8 cellular contexts compared by ENCODE assay signal in genomic region chrX:130340271-130340670, GRCh38. TPM values are rescaled to one million over a fixed set of nuclear protein-coding genes. Genes with fewer than 3 reads are reported as not detected.
DNase-seq lines count a peak whose midpoint lies in the region; ATAC-seq, FAIRE-seq and TF ChIP-seq lines count a peak whose summit lies in the region.

No MANE protein-coding gene starts in this region.

- CTCF ChIA-PET in endothelial cell of umbilical vein (lab: Charles Lee): interaction anchor here (0.7 to 1.0 kb wide), 2 partner anchors 9 to 53 kb away, joined by 3 read pairs; no protein-coding TSS in a partner anchor

- no peaks in the 10 kb centered on the region for H3K27me3 ChIP-seq in endothelial cell of umbilical vein (ENCODE audit: control insufficient read depth in 2 of 2, insufficient read depth in 2 of 2, low read length in 2 of 2)
- H3K27me3 ChIP-seq in ovary: no peaks in the 10 kb centered on the region

- intact Hi-C loops in endothelial cell of umbilical vein (cut with micrococcal nuclease) (no loop called here), ovary (cut with DNase I) (no loop called here)

- TSS peak; percentile 68 for BruUV-seq in endothelial cell of umbilical vein (replicated peaks; lab: Mats Ljungman, UMichigan)

- no peaks in the 10 kb centered on the region for H4K20me1 ChIP-seq in endothelial cell of umbilical vein (replicated peaks; ENCODE audit: control insufficient read depth, extremely low read depth, insufficient read depth, low read length)

- TF ChIP-seq POLR2A in endothelial cell of umbilical vein (IDR thresholded peaks at IDR 0.05; ENCODE audit: low read depth, low read length) (no peak), ovary (IDR thresholded peaks at IDR 0.05) (no peak)

- peak overlapping the region; percentile 72 for H3K9ac ChIP-seq in endothelial cell of umbilical vein (replicated peaks; ENCODE audit: extremely low read depth, insufficient read depth, low read length)

- peak overlapping the region; percentile 99 for H2AFZ ChIP-seq in endothelial cell of umbilical vein (ENCODE audit: low read depth, low read length)

- 32 to 38% (median 34%) methylated on average over 9 of the region's 9 CpGs for WGBS in ovary, 3 donors

- H3K4me3 ChIP-seq in endothelial cell of umbilical vein (replicated peaks in 1 of 3; ENCODE audit: insufficient read depth in 1 of 3, low read depth in 1 of 3, low read length in 3 of 3) (peak overlapping the region; percentile 53 to 90 (median 69)), ovary (peak overlapping the region; percentile 53)

- peak overlapping the region; percentile 83 for H3K4me2 ChIP-seq in endothelial cell of umbilical vein (ENCODE audit: insufficient read depth, low read length)

- POLR2A ChIA-PET in endothelial cell of umbilical vein (lab: Charles Lee): no interaction called here

- no peaks in the 10 kb centered on the region for H3K9me3 ChIP-seq in endothelial cell of umbilical vein (replicated peaks; ENCODE audit: control insufficient read depth, insufficient read depth, low read length)
- no peaks in the 10 kb centered on the region for H3K9me3 ChIP-seq in ovary

- H3K79me2 ChIP-seq in endothelial cell of umbilical vein (ENCODE audit: control insufficient read depth, insufficient read depth, low read length): no peaks in the 10 kb centered on the region

- H3K9me1 ChIP-seq in endothelial cell of umbilical vein (replicated peaks; ENCODE audit: control insufficient read depth, extremely low read depth, insufficient read depth, low read length): no peaks in the 10 kb centered on the region

- ATAC-seq in GM18502 (IDR thresholded peaks at IDR 0.05; ENCODE audit: poor library complexity, unreplicated experiment) (peak; percentile 11), omental fat pad (ENCODE audit: low FRiP score) (no peak), GM18909 (IDR thresholded peaks at IDR 0.05; ENCODE audit: poor library complexity, unreplicated experiment) (no peak)

- dilution Hi-C loops in endothelial cell of umbilical vein (cut with MboI; ENCODE audit: extremely low pct_ligation_motif_present, low sequenced_read_pairs): no loop called here

- TF ChIP-seq EP300 in ovary (IDR thresholded peaks at IDR 0.05): no peak

- H3K27ac ChIP-seq in endothelial cell of umbilical vein (ENCODE audit: insufficient read depth, low read depth, low read length): peak overlapping the region; percentile 19
- H3K27ac ChIP-seq in ovary: no peak overlapping the region

- TF ChIP-seq CTCF in endothelial cell of umbilical vein (IDR thresholded peaks at IDR 0.05; ENCODE audit: extremely low read depth in 1 of 2, insufficient read depth in 1 of 2, low read depth in 1 of 2, low read length in 2 of 2): no peak
- no peak for TF ChIP-seq CTCF in ovary (IDR thresholded peaks at IDR 0.05)
- no peak for TF ChIP-seq CTCF in omental fat pad (IDR thresholded peaks at IDR 0.05)

- H3K4me1 ChIP-seq in endothelial cell of umbilical vein (ENCODE audit: control insufficient read depth, extremely low read depth, insufficient read depth, low read length): no peaks in the 10 kb centered on the region
- no peaks in the 10 kb centered on the region for H3K4me1 ChIP-seq in ovary (ENCODE audit: insufficient read depth)

- peak; percentile 68 for FAIRE-seq in endothelial cell of umbilical vein (lab: Jason Lieb, UNC)

- no peaks in the 10 kb centered on the region for H3K36me3 ChIP-seq in endothelial cell of umbilical vein (ENCODE audit: control insufficient read depth in 2 of 2, extremely low read depth in 1 of 2, insufficient read depth in 2 of 2, low read length in 2 of 2)
- no peaks in the 10 kb centered on the region for H3K36me3 ChIP-seq in ovary

- DNase-seq in NAMALWA (ENCODE audit: low spot score) (peak; percentile 11), endothelial cell of umbilical vein (ENCODE audit: low read depth, low spot score) (peak; percentile 1), ovary (no peak), NCI-H2196 treated with DMSO at 0.1 percent for 48 hours (lab: John Stamatoyannopoulos, UW; ENCODE audit: unreplicated experiment) (no peak), omental fat pad (ENCODE audit: low spot score) (no peak)
- no peak for DNase-seq in activated CD4-positive, CD25-positive, alpha-beta regulatory T cell treated with anti-CD3 and anti-CD28 coated beads, Interleukin-2, amount 50 U/mL, for 72 hours

TF ChIP-seq in endothelial cell of umbilical vein, 7 proteins besides CTCF, POLR2A, EP300 and RAD21:
- TF ChIP-seq JUN (IDR thresholded peaks at IDR 0.05; ENCODE audit: borderline replicate concordance, insufficient read depth, insufficient read length, low read depth): no peak
- TF ChIP-seq MYC (IDR thresholded peaks at IDR 0.05; ENCODE audit: low read depth, low read length): no peak
- no peak for TF ChIP-seq POLR2AphosphoS5 (IDR thresholded peaks at IDR 0.05; ENCODE audit: insufficient read depth, low read depth, low read length)
- no peak for TF ChIP-seq EZH2 (IDR thresholded peaks at IDR 0.05; ENCODE audit: borderline replicate concordance, low read depth, low read length, severe bottlenecking)
- TF ChIP-seq GATA2 (IDR thresholded peaks at IDR 0.05; ENCODE audit: insufficient read depth, insufficient read length, low read depth, low read length): no peak
- TF ChIP-seq FOS (IDR thresholded peaks at IDR 0.05; ENCODE audit: borderline replicate concordance, insufficient read depth, low read length): no peak
- no peak for TF ChIP-seq MAX (IDR thresholded peaks at IDR 0.05; ENCODE audit: insufficient read depth, insufficient read length)
TF ChIP-seq in endothelial cell of umbilical vein: peak in this region for 0.

RNA-seq across cellular contexts. Expression of gene SLC25A14, which starts 0.6 kb away (rescaled TPM):
- total RNA-seq in endothelial cell of umbilical vein: 10.6 and 14.5 TPM in 2 replicates
- polyA plus RNA-seq in endothelial cell of umbilical vein: 9.2 and 11.5 TPM in 2 replicates
- 7.8 and 8.9 TPM in 2 replicates for polyA plus RNA-seq in endothelial cell of umbilical vein (2011; cell fraction: cytosol; rRNA removed)
- 36.4 and 53.2 TPM in 2 replicates for polyA plus RNA-seq in endothelial cell of umbilical vein (2011; cell fraction: nucleus; rRNA removed)
- 13.9 and 18.3 TPM in 2 replicates for polyA plus RNA-seq in endothelial cell of umbilical vein (2012)
- polyA minus RNA-seq in endothelial cell of umbilical vein: 9.7 and 20.5 TPM in 2 replicates
- 5.4 TPM for polyA minus RNA-seq in endothelial cell of umbilical vein (2011; cell fraction: cytosol; rRNA and poly(A)+ RNA removed)
- polyA minus RNA-seq in endothelial cell of umbilical vein (2011; cell fraction: nucleus; rRNA and poly(A)+ RNA removed): 10.7 and 16.2 TPM in 2 replicates
- total RNA-seq in ovary: 10 to 100 TPM in 3 of 7 donors, 1 to 10 TPM in 4; 6.8 to 15.1 (median 10.0) TPM
- polyA plus RNA-seq in ovary: 10 to 100 TPM; 12.4 to 16.3 TPM
- 10 to 100 TPM in 1 of 4 donors, 1 to 10 TPM in 3; 6.7 to 10.0 (median 8.6) TPM for total RNA-seq in omental fat pad

RNA-seq across cellular contexts. Expression of gene GPR119, which starts 45.2 kb away (rescaled TPM):
- not detected in 2 replicates for total RNA-seq in endothelial cell of umbilical vein
- polyA plus RNA-seq in endothelial cell of umbilical vein: not detected in 2 replicates
- polyA plus RNA-seq in endothelial cell of umbilical vein (2011; cell fraction: cytosol; rRNA removed): not detected in 2 replicates
- polyA plus RNA-seq in endothelial cell of umbilical vein (2011; cell fraction: nucleus; rRNA removed): not detected in 2 replicates
- polyA plus RNA-seq in endothelial cell of umbilical vein (2012): not detected in 2 replicates
- polyA minus RNA-seq in endothelial cell of umbilical vein: not detected in 2 replicates
- polyA minus RNA-seq in endothelial cell of umbilical vein (2011; cell fraction: cytosol; rRNA and poly(A)+ RNA removed): not detected
- polyA minus RNA-seq in endothelial cell of umbilical vein (2011; cell fraction: nucleus; rRNA and poly(A)+ RNA removed): not detected in 2 replicates
- not detected for total RNA-seq in ovary
- not detected for polyA plus RNA-seq in ovary
- total RNA-seq in omental fat pad: not detected

Comparison
In these comparisons a context has a peak if more than half of its experiments do, and no peak if none do; other contexts are left out.
1. DNase-seq: peak in NAMALWA (single experiment) and endothelial cell of umbilical vein (single experiment); none in ovary (0 of 5), activated CD4-positive, CD25-positive, alpha-beta regulatory T cell treated with anti-CD3 and anti-CD28 coated beads, Interleukin-2, amount 50 U/mL, for 72 hours (single experiment), NCI-H2196 treated with DMSO at 0.1 percent for 48 hours (single experiment) and omental fat pad (single experiment).